ENCODE assay signal across 1 cellular context in genomic region chr10:5619366-5620211, GRCh38.
A peak's percentile ranks its signal among the peaks of the same experiment; 100 is the strongest.
TF ChIP-seq lines count a peak whose summit lies in the region.

No MANE protein-coding gene starts in this region.

TF ChIP-seq in HepG2, 621 proteins besides CTCF, POLR2A, EP300 and RAD21 (continued from another document):
- TF ChIP-seq ZNF687 (CRISPR knock-in tag; IDR thresholded peaks at IDR 0.05) (peak; percentile 43), ZNF3 (CRISPR knock-in tag; IDR thresholded peaks at IDR 0.05) (no peak), GLI4 (CRISPR knock-in tag; IDR thresholded peaks at IDR 0.05; ENCODE audit: borderline replicate concordance) (no peak), POLR2AphosphoS2 (IDR thresholded peaks at IDR 0.05; ENCODE audit: low read depth, low read length) (no peak), HDAC6 (IDR thresholded peaks at IDR 0.05; ENCODE audit: low read depth, low read length) (no peak), ZNF513 (CRISPR knock-in tag; conservative IDR thresholded peaks at IDR 0.05) (no peak), TRAFD1 (CRISPR knock-in tag; IDR thresholded peaks at IDR 0.05; ENCODE audit: borderline replicate concordance) (no peak), SP2 (CRISPR knock-in tag; IDR thresholded peaks at IDR 0.05) (no peak)
TF ChIP-seq in HepG2: peak in this region for 2.
